In the genomic region with DNA sequence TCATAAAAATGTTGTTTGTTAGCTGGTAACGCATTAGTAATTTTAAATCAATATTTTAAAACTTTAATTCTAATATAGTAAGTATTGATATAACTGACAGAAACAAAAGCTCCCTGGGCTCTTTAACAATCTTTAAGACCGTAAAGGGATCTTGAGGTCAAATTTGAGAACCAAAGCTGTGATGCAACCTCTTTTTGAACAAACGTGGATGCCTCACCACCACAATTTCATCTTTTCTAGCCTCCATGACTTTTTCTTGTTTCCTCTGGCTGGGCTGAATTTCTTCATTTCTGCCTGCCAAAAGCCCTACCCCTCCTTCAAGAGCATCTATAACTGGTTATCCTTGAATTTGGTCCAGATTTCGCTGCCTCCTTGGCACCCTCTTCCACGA, we compare ENCODE assay signal across 8 cellular contexts. TPM values are rescaled to one million over a fixed set of nuclear protein-coding genes. Genes with fewer than 3 reads are reported as not detected.
A peak's percentile ranks its signal among the peaks of the same experiment; 100 is the strongest.
DNase-seq lines count a peak whose midpoint lies in the region; ATAC-seq and TF ChIP-seq lines count a peak whose summit lies in the region.

No MANE protein-coding gene starts in this region.

- no peak for DNase-seq in BE2C
- peak; percentile 74 for DNase-seq in NB4 (ENCODE audit: low read depth)
- DNase-seq in choroid plexus epithelial cell (ENCODE audit: low read depth) = peak; percentile 41
- no peak for DNase-seq in natural killer cell treated with Interleukin-12 subunit alpha and Interleukin-12 subunit beta and Interleukin-15 and Interleukin-18, amount 100 ng/mL, for 72 hours (ENCODE audit: low spot score)
- no peak for DNase-seq in HuH-7.5 (ENCODE audit: low spot score)
- no peak for DNase-seq in NCI-H82 treated with DMSO at 0.1 percent for 48 hours (lab: John Stamatoyannopoulos, UW; ENCODE audit: unreplicated experiment)
- no peak for DNase-seq in NCI-H526 treated with DMSO at 0.1 percent for 48 hours (lab: John Stamatoyannopoulos, UW)

- no peaks in the 10 kb centered on the region for H3K4me1 ChIP-seq in BE2C

- ATAC-seq in natural killer cell treated with Interleukin-12 subunit alpha and Interleukin-12 subunit beta and Interleukin-15 and Interleukin-18, amount 100 ng/mL, for 72 hours = no peak
- ATAC-seq in HG02571 (IDR thresholded peaks at IDR 0.05; ENCODE audit: unreplicated experiment) = no peak

- peaks cover 16 to 50% of the 10 kb centered on the region in 2 donors for H3K4me1 Mint-ChIP-seq in natural killer cell treated with Interleukin-12 subunit alpha and Interleukin-12 subunit beta and Interleukin-15 and Interleukin-18, amount 100 ng/mL, for 72 hours (ENCODE audit: low read depth in 2 of 2)

- H3K27ac Mint-ChIP-seq in natural killer cell treated with Interleukin-12 subunit alpha and Interleukin-12 subunit beta and Interleukin-15 and Interleukin-18, amount 100 ng/mL, for 72 hours = peak overlapping the region; percentile 64 to 80

- no peaks in the 10 kb centered on the region for H3K36me3 ChIP-seq in BE2C

- no peaks in the 10 kb centered on the region for H3K9me3 ChIP-seq in BE2C

- H3K36me3 Mint-ChIP-seq in natural killer cell treated with Interleukin-12 subunit alpha and Interleukin-12 subunit beta and Interleukin-15 and Interleukin-18, amount 100 ng/mL, for 72 hours = peaks cover 10% of the 10 kb centered on the region

- no peak for TF ChIP-seq POLR2A in NB4 (IDR thresholded peaks at IDR 0.05; ENCODE audit: extremely low read depth, insufficient read length)

- H3K27me3 ChIP-seq in BE2C = no peaks in the 10 kb centered on the region

- H3K27me3 Mint-ChIP-seq in natural killer cell treated with Interleukin-12 subunit alpha and Interleukin-12 subunit beta and Interleukin-15 and Interleukin-18, amount 100 ng/mL, for 72 hours = peaks cover 0 to 3% of the 10 kb centered on the region in 2 donors

- H3K4me3 Mint-ChIP-seq in natural killer cell treated with Interleukin-12 subunit alpha and Interleukin-12 subunit beta and Interleukin-15 and Interleukin-18, amount 100 ng/mL, for 72 hours = peak overlapping the region; percentile 90

- peak overlapping the region; percentile 55 for H3K4me3 ChIP-seq in BE2C (ENCODE audit: low read depth, low read length)
- H3K4me3 ChIP-seq in NB4 (ENCODE audit: low read depth, low read length) = peak overlapping the region; percentile 30
- peak overlapping the region; percentile 85 for H3K4me3 ChIP-seq in choroid plexus epithelial cell (ENCODE audit: low read depth, low read length)

- no peaks in the 10 kb centered on the region for H3K9me3 Mint-ChIP-seq in natural killer cell treated with Interleukin-12 subunit alpha and Interleukin-12 subunit beta and Interleukin-15 and Interleukin-18, amount 100 ng/mL, for 72 hours

- TF ChIP-seq CTCF in BE2C (IDR thresholded peaks at IDR 0.05; ENCODE audit: low read depth, low read length) (no peak), NB4 (IDR thresholded peaks at IDR 0.05; ENCODE audit: low read depth, low read length) (no peak), choroid plexus epithelial cell (conservative IDR thresholded peaks at IDR 0.05; ENCODE audit: low read depth, low read length) (no peak)

RNA-seq across cellular contexts. Expression of a gene that starts 0.6 kb away (rescaled TPM):
- polyA plus RNA-seq in BE2C (2012; ENCODE audit: insufficient read depth, insufficient read length, low read depth) = 18.8 TPM
- total RNA-seq in natural killer cell treated with Interleukin-12 subunit alpha and Interleukin-12 subunit beta and Interleukin-15 and Interleukin-18, amount 100 ng/mL, for 72 hours = 10 to 100 TPM; 32.8 to 60.7 TPM

Comparison
In these comparisons a context has a peak if more than half of its experiments do, and no peak if none do; other contexts are left out.
1. DNase-seq: peak in NB4 (single experiment) and choroid plexus epithelial cell (single experiment); none in BE2C (single experiment), natural killer cell treated with Interleukin-12 subunit alpha and Interleukin-12 subunit beta and Interleukin-15 and Interleukin-18, amount 100 ng/mL, for 72 hours (single experiment), HuH-7.5 (single experiment), NCI-H82 treated with DMSO at 0.1 percent for 48 hours (single experiment) and NCI-H526 treated with DMSO at 0.1 percent for 48 hours (single experiment).
2. H3K4me3 ChIP-seq: peak in every context shown above with its lines; median percentile 85 in choroid plexus epithelial cell; 55 in BE2C; 30 in NB4.